In the genomic region with DNA sequence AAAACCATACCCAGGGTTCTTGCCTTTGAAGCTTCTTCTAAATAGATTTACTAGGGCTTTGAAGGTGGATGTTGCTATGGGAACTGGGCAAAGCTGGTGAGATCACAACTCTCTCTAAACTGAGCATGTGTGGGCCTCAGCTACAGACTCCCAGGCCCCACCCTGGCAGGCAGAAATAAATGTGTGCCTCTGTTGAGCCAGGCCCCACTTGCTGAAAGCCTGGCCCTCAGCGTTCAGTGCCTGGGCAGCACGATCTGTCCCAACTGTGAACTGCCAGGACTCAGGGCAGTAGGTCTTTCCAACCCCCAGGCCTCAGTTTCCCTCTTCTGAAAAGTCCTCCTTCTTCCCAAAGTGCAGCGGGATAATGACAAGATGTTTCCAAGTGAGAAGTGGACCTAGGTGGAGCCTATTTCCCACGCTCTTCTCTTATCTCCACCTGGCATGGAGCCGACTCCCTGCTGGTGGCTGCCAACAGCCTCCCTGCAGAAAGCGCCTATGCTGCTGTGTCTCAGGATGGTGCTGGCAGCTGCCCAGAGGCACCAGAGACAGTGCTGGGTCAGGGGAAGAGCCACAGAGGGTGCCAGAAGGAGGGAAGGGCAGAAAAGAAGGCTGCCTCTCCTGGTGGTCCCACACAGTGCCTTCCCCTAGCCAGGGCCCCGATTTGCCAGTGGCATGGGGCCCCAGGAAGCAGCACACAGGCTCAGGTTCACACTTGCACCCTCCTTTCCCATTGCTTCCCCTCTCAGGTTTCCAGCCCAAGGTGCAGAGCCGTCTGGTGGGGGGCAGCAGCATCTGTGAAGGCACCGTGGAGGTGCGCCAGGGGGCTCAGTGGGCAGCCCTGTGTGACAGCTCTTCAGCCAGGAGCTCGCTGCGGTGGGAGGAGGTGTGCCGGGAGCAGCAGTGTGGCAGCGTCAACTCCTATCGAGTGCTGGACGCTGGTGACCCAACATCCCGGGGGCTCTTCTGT, we compare ENCODE assay signal across 12 cellular contexts. TPM values are rescaled to one million over a fixed set of nuclear protein-coding genes. Genes with fewer than 3 reads are reported as not detected.
DNase-seq lines count a peak whose midpoint lies in the region; ATAC-seq and FAIRE-seq lines count a peak whose summit lies in the region.
"Had no signal": no experiment of that assay in that cellular context is flagged by ENCODE, and none has a peak within 500 bp of the region (broad histone marks: within the 10 kb centered on the region; RNA-seq: fewer than 3 reads in every experiment).

No MANE protein-coding gene starts in this region.

- H3K27me3 Mint-ChIP-seq in activated CD4-positive, alpha-beta T cell treated with anti-CD3 and anti-CD28 coated beads, Interleukin-2, amount 10 ng/mL, durations not matched to agents 7 days and 5 days, result no peaks in the 10 kb centered on the region

- CTCF ChIA-PET in activated CD4-positive, alpha-beta T cell treated with anti-CD3 and anti-CD28 coated beads, Interleukin-2, amount 10 ng/mL, durations not matched to agents 7 days and 5 days (lab: Charles Lee), result interaction anchor here (0.5 to 6.4 kb wide), 6 partner anchors 9 to 80 kb away, joined by 3 to 25 read pairs (median 3); no protein-coding TSS in a partner anchor

- no peak overlapping the region for H3K27ac ChIP-seq in small intestine (ENCODE audit: low read depth in 1 of 2, low read length in 1 of 2)
- H3K27ac ChIP-seq: upper lobe of left lung had no signal

- no peak overlapping the region for H3K4me3 ChIP-seq in small intestine (ENCODE audit: low read depth in 1 of 2, low read length in 2 of 2)
- H3K4me3 ChIP-seq: upper lobe of left lung had no signal

- DNase-seq in activated CD4-positive, alpha-beta T cell treated with anti-CD3 and anti-CD28 coated beads for 1 hour, result peak; percentile 35
- DNase-seq in activated CD4-positive, alpha-beta T cell treated with anti-CD3 and anti-CD28 coated beads for 48 hours, result no peak
- DNase-seq in activated CD4-positive, alpha-beta T cell treated with anti-CD3 and anti-CD28 coated beads, Interleukin-2, amount 10 ng/mL, durations not matched to agents 7 days and 5 days, result peak; percentile 78
- DNase-seq in fibroblast of peridontal ligament (ENCODE audit: extremely low read depth) (peak; percentile 10), small intestine (peak; percentile 68), DMS 273 treated with DMSO at 0.1 percent for 48 hours (lab: John Stamatoyannopoulos, UW) (no peak)
- DNase-seq: 8988T, NCI-H446, upper lobe of left lung had no signal

- no peak for ATAC-seq in HG03135 (IDR thresholded peaks at IDR 0.05; ENCODE audit: unreplicated experiment)
- no peak for ATAC-seq in HG03378 (IDR thresholded peaks at IDR 0.05; ENCODE audit: unreplicated experiment)

- 47 to 69% (median 59%) methylated on average over 17 of the region's 17 CpGs for WGBS in small intestine, 3 donors

- H3K9me3 ChIP-seq in small intestine (ENCODE audit: control insufficient read depth, low read depth), result no peaks in the 10 kb centered on the region
- H3K9me3 ChIP-seq: upper lobe of left lung had no signal

- no peaks in the 10 kb centered on the region for H3K36me3 ChIP-seq in small intestine (ENCODE audit: control insufficient read depth in 2 of 2, insufficient read depth in 2 of 2, low read length in 2 of 2)
- H3K36me3 ChIP-seq: upper lobe of left lung had no signal

- peak overlapping the region; percentile 87 for H3K27ac Mint-ChIP-seq in activated CD4-positive, alpha-beta T cell treated with anti-CD3 and anti-CD28 coated beads, Interleukin-2, amount 10 ng/mL, durations not matched to agents 7 days and 5 days

- H3K4me1 ChIP-seq in small intestine (ENCODE audit: control insufficient read depth in 2 of 2, insufficient read depth in 1 of 2, low read depth in 1 of 2, low read length in 1 of 2), result no peaks in the 10 kb centered on the region
- H3K4me1 ChIP-seq: upper lobe of left lung had no signal

- POLR2A ChIA-PET in activated CD4-positive, alpha-beta T cell treated with anti-CD3 and anti-CD28 coated beads, Interleukin-2, amount 10 ng/mL, durations not matched to agents 7 days and 5 days (lab: Charles Lee), result no interaction called here

- no peaks in the 10 kb centered on the region for H3K9me3 Mint-ChIP-seq in activated CD4-positive, alpha-beta T cell treated with anti-CD3 and anti-CD28 coated beads, Interleukin-2, amount 10 ng/mL, durations not matched to agents 7 days and 5 days

- H3K27me3 ChIP-seq in small intestine (ENCODE audit: control insufficient read depth in 2 of 2, insufficient read depth in 2 of 2, low read length in 2 of 2), result no peaks in the 10 kb centered on the region
- H3K27me3 ChIP-seq: upper lobe of left lung had no signal

- peak overlapping the region; percentile 36 for H3K4me3 Mint-ChIP-seq in activated CD4-positive, alpha-beta T cell treated with anti-CD3 and anti-CD28 coated beads, Interleukin-2, amount 10 ng/mL, durations not matched to agents 7 days and 5 days

- H3K36me3 Mint-ChIP-seq in activated CD4-positive, alpha-beta T cell treated with anti-CD3 and anti-CD28 coated beads, Interleukin-2, amount 10 ng/mL, durations not matched to agents 7 days and 5 days (ENCODE audit: low read depth), result peaks cover 86% of the 10 kb centered on the region

- no peak for FAIRE-seq in small intestine (lab: Jason Lieb, UNC)

- peaks cover 64% of the 10 kb centered on the region for H3K4me1 Mint-ChIP-seq in activated CD4-positive, alpha-beta T cell treated with anti-CD3 and anti-CD28 coated beads, Interleukin-2, amount 10 ng/mL, durations not matched to agents 7 days and 5 days

RNA-seq across cellular contexts. Expression of a gene that starts 18.9 kb away (rescaled TPM):
- total RNA-seq in activated CD4-positive, alpha-beta T cell treated with anti-CD3 and anti-CD28 coated beads, Interleukin-2, amount 10 ng/mL, durations not matched to agents 7 days and 5 days, result 100 to 1,000 TPM; 379 to 405 TPM
- under 1 TPM; 0.22 to 0.91 (median 0.81) TPM for polyA plus RNA-seq in small intestine
- total RNA-seq: osteocyte had no signal

RNA-seq across cellular contexts. Expression of a gene that starts 40.1 kb away (rescaled TPM):
- total RNA-seq in activated CD4-positive, alpha-beta T cell treated with anti-CD3 and anti-CD28 coated beads, Interleukin-2, amount 10 ng/mL, durations not matched to agents 7 days and 5 days, result 1 to 10 TPM; 5.5 to 5.8 TPM
- 10 to 100 TPM; 17.8 to 31.1 (median 30.6) TPM for polyA plus RNA-seq in small intestine

Comparison
In these comparisons a context has a peak if more than half of its experiments do, and no peak if none do; other contexts are left out.
1. DNase-seq: peak in activated CD4-positive, alpha-beta T cell treated with anti-CD3 and anti-CD28 coated beads for 1 hour (single experiment), activated CD4-positive, alpha-beta T cell treated with anti-CD3 and anti-CD28 coated beads, Interleukin-2, amount 10 ng/mL, durations not matched to agents 7 days and 5 days (single experiment), fibroblast of peridontal ligament (single experiment) and small intestine (single experiment); none in activated CD4-positive, alpha-beta T cell treated with anti-CD3 and anti-CD28 coated beads for 48 hours (single experiment) and DMS 273 treated with DMSO at 0.1 percent for 48 hours (single experiment).